In the genomic region with DNA sequence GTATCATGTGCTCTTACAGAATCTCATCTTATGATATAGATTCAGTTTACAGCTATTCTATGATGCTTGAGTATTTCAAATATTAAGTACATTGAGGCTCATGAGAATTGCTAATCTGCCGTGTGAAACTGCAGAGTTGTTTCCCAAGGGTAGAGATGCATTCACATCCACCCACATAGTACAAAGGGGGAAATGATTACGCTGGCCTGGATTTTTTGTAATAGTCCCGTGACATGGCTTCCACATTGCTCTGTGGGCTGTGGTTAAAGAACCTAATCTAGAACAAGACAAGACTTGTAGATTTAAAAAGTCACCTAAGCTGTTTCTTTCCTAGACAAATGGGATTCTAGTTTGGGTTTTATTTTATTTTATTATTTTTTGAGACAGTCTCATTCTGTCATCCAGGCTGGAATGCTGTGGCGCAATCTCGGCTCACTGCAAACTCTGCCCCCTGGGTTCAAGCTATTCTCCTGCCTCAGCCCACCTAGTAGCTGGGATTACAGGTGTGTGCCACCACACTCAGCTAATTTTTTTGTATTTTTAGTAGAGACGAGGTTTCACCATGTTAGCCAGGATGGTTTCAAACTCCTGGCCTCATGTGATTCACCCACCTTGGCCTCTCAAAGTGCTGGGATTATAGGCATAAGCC, we compare ENCODE assay signal across 10 cellular contexts. TPM values are rescaled to one million over a fixed set of nuclear protein-coding genes. Genes with fewer than 3 reads are reported as not detected.
DNase-seq lines count a peak whose midpoint lies in the region; ATAC-seq lines count a peak whose summit lies in the region.
"Had no signal": no experiment of that assay in that cellular context is flagged by ENCODE, and none has a peak within 500 bp of the region (broad histone marks: within the 10 kb centered on the region; RNA-seq: fewer than 3 reads in every experiment).

No MANE protein-coding gene starts in this region.

- ATAC-seq in GM19328 (IDR thresholded peaks at IDR 0.05; ENCODE audit: unreplicated experiment) (peak; percentile 57), HG03571 (IDR thresholded peaks at IDR 0.05; ENCODE audit: unreplicated experiment) (peak; percentile 62)

- DNase-seq in AG20443 (ENCODE audit: low spot score) (peak; percentile 43), fibroblast of peridontal ligament (ENCODE audit: extremely low read depth) (peak; percentile 62), glomerular visceral epithelial cell (ENCODE audit: extremely low spot score) (no peak), NCI-H510A (lab: John Stamatoyannopoulos, UW) (no peak), HT-29 (ENCODE audit: low spot score) (no peak)
- DNase-seq in activated CD8-positive, alpha-beta memory T cell treated with anti-CD3 and anti-CD28 coated beads for 24 hours = no peak
- DNase-seq: stimulated activated CD4-positive, alpha-beta T cell treated with anti-CD3 and anti-CD28 coated beads, Interleukin-2, amount 100 ng/mL, for 48 hours; transverse colon had no signal

RNA-seq across cellular contexts. Expression of a gene that starts 13.0 kb away (rescaled TPM):
- total RNA-seq in HT-29 (2014; rRNA removed; shearing (Covaris generic)) = 17.9 and 23.3 TPM in 2 replicates

RNA-seq across cellular contexts. Expression of a gene that starts 19.4 kb away (rescaled TPM):
- total RNA-seq in HT-29 (2014; rRNA removed; shearing (Covaris generic)) = 19.6 and 19.9 TPM in 2 replicates

RNA-seq across cellular contexts. Expression of a gene that starts 59.2 kb away (rescaled TPM):
- 4.0 and 4.1 TPM in 2 replicates for total RNA-seq in HT-29 (2014; rRNA removed; shearing (Covaris generic))

Comparison
In these comparisons a context has a peak if more than half of its experiments do, and no peak if none do; other contexts are left out.
1. DNase-seq: peak in AG20443 (single experiment) and fibroblast of peridontal ligament (single experiment); none in glomerular visceral epithelial cell (single experiment), NCI-H510A (single experiment), HT-29 (single experiment) and activated CD8-positive, alpha-beta memory T cell treated with anti-CD3 and anti-CD28 coated beads for 24 hours (single experiment).